1 cellular context compared by ENCODE assay signal in the genomic region with DNA sequence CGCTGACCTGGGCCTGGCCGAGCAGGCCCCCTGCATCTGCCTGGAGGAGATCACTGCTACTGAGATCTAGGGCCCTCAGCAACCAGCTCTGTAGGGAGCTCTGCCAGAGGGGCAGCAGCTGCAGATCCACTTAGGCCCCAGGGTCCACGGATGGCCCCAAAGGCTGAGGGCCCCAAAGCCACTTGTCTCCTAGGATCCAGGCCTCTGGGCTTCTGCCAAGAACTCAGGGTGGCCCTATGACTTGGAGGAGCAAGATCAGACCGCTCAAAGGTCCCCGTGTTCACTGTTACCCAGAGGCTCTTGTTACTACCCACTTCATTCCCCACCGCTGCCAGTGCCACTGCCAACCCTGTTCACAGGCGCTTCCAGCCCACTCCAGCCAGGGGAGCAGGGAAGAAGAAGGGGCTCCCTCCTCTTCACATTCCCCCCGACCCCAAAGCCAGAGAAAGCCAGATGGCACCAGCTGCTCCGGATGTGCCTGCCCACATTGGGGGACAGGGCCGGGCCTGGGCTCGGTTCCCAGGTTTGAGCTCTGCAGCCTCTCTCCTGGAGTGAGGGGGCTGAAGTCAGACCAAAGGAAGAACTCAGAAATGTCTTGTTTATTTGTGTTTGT.
TF ChIP-seq lines count a peak whose summit lies in the region.

No MANE protein-coding gene starts in this region.

TF ChIP-seq in IMR-90, 13 proteins besides CTCF, POLR2A, EP300 and RAD21 (continued from another document):
- TF ChIP-seq USF2 (IDR thresholded peaks at IDR 0.05; ENCODE audit: low read depth, low read length) (no peak), BHLHE40 (IDR thresholded peaks at IDR 0.05; ENCODE audit: low read depth, low read length) (no peak), MAFK (IDR thresholded peaks at IDR 0.05; ENCODE audit: low read depth, low read length) (no peak), ELK1 (IDR thresholded peaks at IDR 0.05; ENCODE audit: borderline replicate concordance, low read depth, low read length) (no peak), MAZ (IDR thresholded peaks at IDR 0.05; ENCODE audit: borderline replicate concordance, low read depth, low read length) (peak; percentile 41), NFE2L2 (IDR thresholded peaks at IDR 0.05; ENCODE audit: low read depth, low read length) (no peak)
